Comparison of ENCODE assay signal across 17 cellular contexts in the genomic region with DNA sequence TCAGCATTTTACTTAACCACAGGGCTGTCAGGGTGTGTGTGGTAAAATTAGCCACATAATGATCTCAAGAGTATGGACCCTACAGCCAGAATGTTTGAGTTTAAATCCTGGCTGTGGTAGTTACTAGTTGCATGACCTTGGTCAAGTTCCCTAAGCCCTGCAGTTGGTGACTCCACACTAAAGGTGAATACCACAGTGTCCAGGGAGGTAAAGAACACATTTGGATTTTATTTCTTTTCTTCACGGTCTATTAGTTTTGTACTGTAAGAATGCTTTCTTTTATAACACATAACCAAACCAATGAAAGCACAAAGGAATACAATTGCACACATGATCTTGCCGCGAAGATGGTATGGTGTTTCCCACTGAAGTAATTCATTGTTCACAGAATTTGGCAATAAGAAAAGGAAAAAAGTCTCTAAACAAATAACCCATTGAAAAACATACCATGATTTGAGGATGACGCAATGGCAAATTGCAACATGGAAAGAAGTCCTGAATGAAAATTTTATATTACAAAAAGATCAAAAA. TPM values are rescaled to one million over a fixed set of nuclear protein-coding genes. Genes with fewer than 3 reads are reported as not detected.
DNase-seq lines count a peak whose midpoint lies in the region; ATAC-seq and TF ChIP-seq lines count a peak whose summit lies in the region.
"Had no signal": no experiment of that assay in that cellular context is flagged by ENCODE, and none has a peak within 500 bp of the region (broad histone marks: within the 10 kb centered on the region; RNA-seq: fewer than 3 reads in every experiment).

No MANE protein-coding gene starts in this region.

- peak; percentile 17; the same call in 1 of the 3 replicates for ATAC-seq in RWPE2 (ENCODE audit: low read depth)
- ATAC-seq in GM18870 (IDR thresholded peaks at IDR 0.05; ENCODE audit: unreplicated experiment), result no peak
- ATAC-seq: activated CD8-positive, alpha-beta memory T cell treated with anti-CD3 and anti-CD28 coated beads, Interleukin-2, amount 10 ng/mL, durations not matched to agents 7 days and 5 days had no signal

- peak; percentile 24 for DNase-seq in AG09319 (ENCODE audit: extremely low read depth, low read depth)
- no peak for DNase-seq in RWPE2 (ENCODE audit: low spot score)
- no peak for DNase-seq in dorsolateral prefrontal cortex
- no peak for DNase-seq in SKM-1 (lab: John Stamatoyannopoulos, UW; ENCODE audit: unreplicated experiment)
- no peak for DNase-seq in NOMO-1 (lab: John Stamatoyannopoulos, UW; ENCODE audit: unreplicated experiment in 2 of 2)
- DNase-seq in HuH-7.5 (ENCODE audit: low spot score), result no peak
- DNase-seq: activated CD8-positive, alpha-beta memory T cell treated with anti-CD3 and anti-CD28 coated beads, Interleukin-2, amount 10 ng/mL, durations not matched to agents 7 days and 5 days; activated naive CD4-positive, alpha-beta T cell treated with anti-CD3 and anti-CD28 coated beads for 36 hours; cerebellar nuclear complex; DMS153; HCEC 1CT; mesendoderm; NK-92 treated with Interleukin-12 subunit alpha and Interleukin-12 subunit beta, amount 100 ng/mL, for 24 hours; SK-N-SH; testis had no signal

- peaks cover 9% of the 10 kb centered on the region for H3K4me1 ChIP-seq in RWPE2 (ENCODE audit: insufficient read depth, poor library complexity, severe bottlenecking)
- H3K4me1 ChIP-seq: testis had no signal

- no peak for TF ChIP-seq CTCF in AG09319 (IDR thresholded peaks at IDR 0.05; ENCODE audit: low read depth, low read length)
- no peak for TF ChIP-seq CTCF in RWPE2 (IDR thresholded peaks at IDR 0.05; ENCODE audit: poor library complexity, severe bottlenecking)
- peak in 1 of 56 donors; percentile 4 for TF ChIP-seq CTCF in dorsolateral prefrontal cortex (IDR thresholded peaks at IDR 0.05 in 54 of 56, conservative IDR thresholded peaks at IDR 0.05 in 2 of 56; ENCODE audit: low read depth in 1 of 56, partially characterized antibody in 56 of 56)

- intact Hi-C loops in dorsolateral prefrontal cortex (cut with DNase I), result no loop called here

- H3K27me3 ChIP-seq in RWPE2 (ENCODE audit: insufficient read depth, poor library complexity, severe bottlenecking) (no peaks in the 10 kb centered on the region), dorsolateral prefrontal cortex (no peaks in the 10 kb centered on the region), layer of hippocampus (ENCODE audit: control insufficient read depth, insufficient read depth, low read length) (no peaks in the 10 kb centered on the region)
- H3K27me3 ChIP-seq: testis had no signal

- no peaks in the 10 kb centered on the region for H3K36me3 ChIP-seq in RWPE2 (ENCODE audit: low read depth)

- no peak overlapping the region for H3K4me3 ChIP-seq in RWPE2 (ENCODE audit: severe bottlenecking)
- H3K4me3 ChIP-seq in dorsolateral prefrontal cortex, result peak overlapping the region in 23 of 59 donors; percentile 0 to 48 (median 22)
- H3K4me3 ChIP-seq: testis had no signal

- no peaks in the 10 kb centered on the region for H3K9me3 ChIP-seq in RWPE2 (ENCODE audit: severe bottlenecking)
- H3K9me3 ChIP-seq: SK-N-SH, testis had no signal

- H3K27ac ChIP-seq in RWPE2 (ENCODE audit: poor library complexity, severe bottlenecking) (no peak overlapping the region), dorsolateral prefrontal cortex (peak overlapping the region; percentile 60 to 99 (median 93)), layer of hippocampus (ENCODE audit: low read depth, low read length) (peak overlapping the region; percentile 96)
- H3K27ac ChIP-seq: testis had no signal

RNA-seq across cellular contexts. Expression of gene TRIM2, which starts 37.2 kb away (rescaled TPM):
- 100 to 1,000 TPM; 287 to 703 (median 456) TPM for total RNA-seq in dorsolateral prefrontal cortex
- total RNA-seq: activated CD8-positive, alpha-beta memory T cell treated with anti-CD3 and anti-CD28 coated beads, Interleukin-2, amount 10 ng/mL, durations not matched to agents 7 days and 5 days had no signal
